ENCODE assay signal across 7 cellular contexts in the genomic region with DNA sequence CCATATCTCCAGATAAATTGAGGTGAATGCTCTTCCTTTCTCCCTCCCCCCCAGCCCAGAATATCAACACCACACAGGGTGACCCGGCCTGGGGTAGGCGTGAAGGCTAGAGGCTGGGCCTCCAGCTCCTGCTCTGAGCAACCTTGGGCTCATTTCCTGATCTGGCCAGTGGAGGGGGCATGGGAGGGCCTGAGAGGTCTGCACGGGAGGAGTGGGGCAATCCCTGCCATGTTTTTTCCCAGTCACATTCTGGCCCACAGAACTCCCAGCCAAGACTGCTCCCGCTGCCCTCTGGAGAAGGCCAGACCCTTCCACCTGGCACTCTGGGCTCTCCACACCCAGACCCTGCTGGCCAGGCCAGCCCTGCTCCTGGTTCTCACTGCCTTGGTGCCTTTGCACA. TPM values are rescaled to one million over a fixed set of nuclear protein-coding genes. Genes with fewer than 3 reads are reported as not detected.
DNase-seq lines count a peak whose midpoint lies in the region; ATAC-seq and TF ChIP-seq lines count a peak whose summit lies in the region.
"Had no signal": no experiment of that assay in that cellular context is flagged by ENCODE, and none has a peak within 500 bp of the region (broad histone marks: within the 10 kb centered on the region; RNA-seq: fewer than 3 reads in every experiment).

No MANE protein-coding gene starts in this region.

- intact Hi-C loops in sigmoid colon (cut with DNase I): no loop called here

- WGBS in sigmoid colon, 2 donors: 42 to 66% methylated on average over 4 of the region's 4 CpGs

- H3K4me3 ChIP-seq in NB4 (ENCODE audit: low read depth, low read length) (no peak overlapping the region), sigmoid colon (no peak overlapping the region)

- TF ChIP-seq CTCF in NB4 (IDR thresholded peaks at IDR 0.05; ENCODE audit: low read depth, low read length) (no peak), sigmoid colon (IDR thresholded peaks at IDR 0.05) (no peak)

- H3K4me1 ChIP-seq in sigmoid colon: no peaks in the 10 kb centered on the region

- H3K27ac ChIP-seq in sigmoid colon: no peak overlapping the region

- TF ChIP-seq POLR2A in NB4 (IDR thresholded peaks at IDR 0.05; ENCODE audit: extremely low read depth, insufficient read length) (no peak), sigmoid colon (IDR thresholded peaks at IDR 0.05) (no peak)

- DNase-seq in Daoy (ENCODE audit: low read depth) (peak; percentile 43), NB4 (ENCODE audit: low read depth) (peak; percentile 40), hepatic stellate cell (ENCODE audit: low spot score) (peak; percentile 46), DMS153 treated with DMSO at 0.1 percent for 48 hours (lab: John Stamatoyannopoulos, UW; ENCODE audit: unreplicated experiment) (no peak), sigmoid colon (no peak)

- H3K36me3 ChIP-seq in sigmoid colon: no peaks in the 10 kb centered on the region

- no peaks in the 10 kb centered on the region for H3K27me3 ChIP-seq in sigmoid colon

- TF ChIP-seq EP300 in sigmoid colon (IDR thresholded peaks at IDR 0.05): no peak

- no peaks in the 10 kb centered on the region for H3K9me3 ChIP-seq in sigmoid colon

- no peak for ATAC-seq in HG02938 (IDR thresholded peaks at IDR 0.05; ENCODE audit: unreplicated experiment)

RNA-seq across cellular contexts. Expression of a gene that starts 3.9 kb away (rescaled TPM):
- not detected in 2 replicates for total RNA-seq in Daoy (2014; rRNA removed; shearing (Covaris generic))
- total RNA-seq in sigmoid colon: not detected
- under 1 TPM in 1 of 3 donors, not detected in 2; 0.03 TPM for polyA plus RNA-seq in sigmoid colon
- total RNA-seq: T-helper 2 cell treated with Interferon-gamma antibody and Interleukin-4, amounts not matched to agents 100 ng/mL and 5 ng/mL, for 36 hours had no signal

RNA-seq across cellular contexts. Expression of a gene that starts 30.7 kb away (rescaled TPM):
- 71.9 and 75.6 TPM in 2 replicates for total RNA-seq in Daoy (2014; rRNA removed; shearing (Covaris generic))
- 10 to 100 TPM; 15.3 to 23.3 (median 19.1) TPM for total RNA-seq in sigmoid colon
- polyA plus RNA-seq in sigmoid colon: 10 to 100 TPM in 1 of 3 donors, 1 to 10 TPM in 2; 1.8 to 18.4 (median 6.2) TPM

RNA-seq across cellular contexts. Expression of a gene that starts 30.9 kb away (rescaled TPM):
- total RNA-seq in Daoy (2014; rRNA removed; shearing (Covaris generic)): 2.5 and 3.1 TPM in 2 replicates
- total RNA-seq in sigmoid colon: 1 to 10 TPM; 2.2 to 6.9 (median 4.2) TPM
- 1 to 10 TPM; 2.3 to 5.2 (median 2.4) TPM for polyA plus RNA-seq in sigmoid colon

RNA-seq across cellular contexts. Expression of a gene that starts 48.6 kb away (rescaled TPM):
- 0.03 TPM in 1 of 2 replicates, not detected in the other for total RNA-seq in Daoy (2014; rRNA removed; shearing (Covaris generic))
- total RNA-seq in sigmoid colon: not detected
- under 1 TPM in 1 of 3 donors, not detected in 2; 0.04 TPM for polyA plus RNA-seq in sigmoid colon

RNA-seq across cellular contexts. Expression of a gene that starts 53.9 kb away (rescaled TPM):
- 888 and 951 TPM in 2 replicates for total RNA-seq in Daoy (2014; rRNA removed; shearing (Covaris generic))
- 100 to 1,000 TPM; 685 to 773 (median 728) TPM for total RNA-seq in sigmoid colon
- 100 to 1,000 TPM; 695 to 897 (median 801) TPM for polyA plus RNA-seq in sigmoid colon

Comparison
In these comparisons a context has a peak if more than half of its experiments do, and no peak if none do; other contexts are left out.
1. DNase-seq: peak in Daoy (single experiment), NB4 (single experiment) and hepatic stellate cell (single experiment); none in DMS153 treated with DMSO at 0.1 percent for 48 hours (single experiment) and sigmoid colon (single experiment).